ENCODE assay signal across 17 cellular contexts in genomic region chr17:55598495-55598894, GRCh38.
DNase-seq lines count a peak whose midpoint lies in the region; ATAC-seq and TF ChIP-seq lines count a peak whose summit lies in the region.
"Had no signal": no experiment of that assay in that cellular context is flagged by ENCODE, and none has a peak within 500 bp of the region (broad histone marks: within the 10 kb centered on the region; RNA-seq: fewer than 3 reads in every experiment).

No MANE protein-coding gene starts in this region.

- peaks cover 8% of the 10 kb centered on the region for H3K9me3 ChIP-seq in neural progenitor cell (ENCODE audit: low read depth)

- no peaks in the 10 kb centered on the region for H3K79me2 ChIP-seq in neural progenitor cell (ENCODE audit: low read depth)

- H3K4me1 Mint-ChIP-seq in neural progenitor cell, result peaks cover 5% of the 10 kb centered on the region
- H3K4me1 Mint-ChIP-seq: B cell had no signal

- H3K27me3 ChIP-seq in neural progenitor cell, result no peaks in the 10 kb centered on the region
- H3K27me3 ChIP-seq: BLaER1 treated with 17β-estradiol and CSF1 and Interleukin-3, amounts not matched to agents 10 nM and 100 nM had no signal

- H3K27me3 Mint-ChIP-seq in neural progenitor cell (ENCODE audit: insufficient read depth, low read depth), result no peaks in the 10 kb centered on the region

- H3K9ac ChIP-seq in neural progenitor cell, result no peak overlapping the region
- H3K9ac ChIP-seq: BLaER1 treated with 17β-estradiol and CSF1 and Interleukin-3, amounts not matched to agents 10 nM and 100 nM had no signal

- H3K9me3 Mint-ChIP-seq in neural progenitor cell, result peaks cover 19% of the 10 kb centered on the region

- H3K4me1 ChIP-seq in neural progenitor cell, result peaks cover 20% of the 10 kb centered on the region

- H3K36me3 Mint-ChIP-seq in neural progenitor cell, result no peaks in the 10 kb centered on the region
- H3K36me3 Mint-ChIP-seq: CD8-positive, alpha-beta T cell had no signal

- DNase-seq in DMS53 (lab: John Stamatoyannopoulos, UW) (peak; percentile 24), DMS53 treated with DMSO at 0.1 percent for 48 hours (lab: John Stamatoyannopoulos, UW; ENCODE audit: unreplicated experiment) (no peak), COR-L47 (lab: John Stamatoyannopoulos, UW) (peak; percentile 1), NCI-H69 (lab: John Stamatoyannopoulos, UW) (peak; percentile 4), neural progenitor cell (ENCODE audit: low spot score) (no peak)
- DNase-seq: 8988T; CD8-positive, alpha-beta T cell; DMS153; DND-41; EL; H9 had no signal

- H4K20me1 ChIP-seq in neural progenitor cell (ENCODE audit: low read depth), result no peaks in the 10 kb centered on the region
- H4K20me1 ChIP-seq: BLaER1 treated with 17β-estradiol and CSF1 and Interleukin-3, amounts not matched to agents 10 nM and 100 nM had no signal

- H3K4me3 Mint-ChIP-seq in neural progenitor cell, result no peak overlapping the region
- H3K4me3 Mint-ChIP-seq: B cell; CD8-positive, alpha-beta T cell; H9 had no signal

- ATAC-seq in GM19324 (IDR thresholded peaks at IDR 0.05; ENCODE audit: low FRiP score, unreplicated experiment), result no peak
- no peak for ATAC-seq in HG02884 (IDR thresholded peaks at IDR 0.05; ENCODE audit: unreplicated experiment)
- ATAC-seq: CD8-positive, alpha-beta T cell; GM12878 had no signal

- H3K36me3 ChIP-seq in neural progenitor cell, result peaks cover 12% of the 10 kb centered on the region
- H3K36me3 ChIP-seq: BLaER1 treated with 17β-estradiol and CSF1 and Interleukin-3, amounts not matched to agents 10 nM and 100 nM had no signal

- H3K27ac ChIP-seq in neural progenitor cell, result no peak overlapping the region
- H3K27ac ChIP-seq: BLaER1 treated with 17β-estradiol and CSF1 and Interleukin-3, amounts not matched to agents 10 nM and 100 nM; HL-60 had no signal

- H3K4me2 ChIP-seq in neural progenitor cell, result no peak overlapping the region
- H3K4me2 ChIP-seq: BLaER1 treated with 17β-estradiol and CSF1 and Interleukin-3, amounts not matched to agents 10 nM and 100 nM had no signal

- no peak overlapping the region for H3K27ac Mint-ChIP-seq in neural progenitor cell
- H3K27ac Mint-ChIP-seq: B cell; CD8-positive, alpha-beta T cell; H9 had no signal

- TF ChIP-seq CTCF in neural progenitor cell (IDR thresholded peaks at IDR 0.05), result no peak

- peaks cover 12% of the 10 kb centered on the region for H3F3A ChIP-seq in neural progenitor cell (ENCODE audit: low read depth)

- H3K4me3 ChIP-seq in neural progenitor cell, result peak overlapping the region; percentile 4
- H3K4me3 ChIP-seq: BLaER1 treated with 17β-estradiol and CSF1 and Interleukin-3, amounts not matched to agents 10 nM and 100 nM; GM12878 had no signal

- H2AFZ ChIP-seq in neural progenitor cell (replicated peaks), result no peak overlapping the region

Comparison
In these comparisons a context has a peak if more than half of its experiments do, and no peak if none do; other contexts are left out.
1. DNase-seq: peak in DMS53 (single experiment), COR-L47 (single experiment) and NCI-H69 (single experiment); none in DMS53 treated with DMSO at 0.1 percent for 48 hours (single experiment) and neural progenitor cell (single experiment).